1 cellular context compared by ENCODE assay signal in the genomic region with DNA sequence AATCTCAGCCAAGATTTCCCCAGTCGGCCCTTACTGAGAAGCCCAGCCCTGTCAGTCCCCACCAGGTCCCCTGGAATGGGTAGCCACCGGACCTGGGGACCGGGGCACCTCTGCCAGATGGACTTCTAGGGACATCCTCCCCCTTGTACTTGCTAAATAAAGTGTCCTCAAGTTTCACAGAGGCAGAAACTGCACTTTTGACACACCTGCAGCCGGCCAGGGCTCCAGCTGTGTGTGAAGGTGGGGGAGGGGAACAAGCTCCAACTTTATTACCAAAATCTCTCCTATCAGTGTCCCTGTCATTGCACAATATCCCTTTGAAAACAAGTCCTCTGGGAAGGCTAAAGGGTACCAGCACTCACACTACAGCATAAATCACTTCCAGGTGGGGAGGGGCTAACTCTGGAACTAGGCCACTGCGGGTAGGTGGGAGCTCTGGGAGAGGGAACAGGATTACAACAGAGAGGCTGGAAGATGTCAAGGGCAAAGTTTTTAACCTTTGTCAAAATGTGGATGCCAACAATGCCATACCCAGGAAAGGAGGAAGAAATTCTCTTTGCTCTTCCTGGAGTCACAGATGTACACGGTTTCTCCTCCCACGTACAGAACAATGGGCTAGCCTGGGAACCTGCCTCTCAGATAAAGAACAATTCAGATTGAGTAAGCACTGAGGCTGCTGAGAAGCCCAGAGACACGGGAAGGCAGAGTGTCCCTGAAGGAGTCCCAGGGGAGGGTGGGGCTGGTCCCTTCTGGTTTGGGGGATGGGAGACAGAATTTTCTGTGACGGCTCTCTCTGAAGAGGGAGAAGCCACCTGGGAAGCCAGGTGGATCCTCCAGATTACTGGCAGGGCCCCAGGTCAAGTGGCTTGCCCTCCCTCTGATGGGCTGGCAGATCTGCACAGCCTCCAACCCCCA.
TF ChIP-seq lines count a peak whose summit lies in the region.

No MANE protein-coding gene starts in this region.

TF ChIP-seq in H1, 55 proteins besides CTCF, POLR2A, EP300 and RAD21:
- TF ChIP-seq PHF8 (conservative IDR thresholded peaks at IDR 0.05; ENCODE audit: low read depth, low read length) (no peak), CEBPB (IDR thresholded peaks at IDR 0.05; ENCODE audit: low read depth, low read length) (peak; percentile 41; the same call in 1 of the 2 replicates)
TF ChIP-seq in H1: peak in this region for 1.
